In genomic region chr7:5773661-5774086, GRCh38 we compare ENCODE assay signal across 8 cellular contexts. TPM values are rescaled to one million over a fixed set of nuclear protein-coding genes. Genes with fewer than 3 reads are reported as not detected.
DNase-seq lines count a peak whose midpoint lies in the region; ATAC-seq and TF ChIP-seq lines count a peak whose summit lies in the region.

No MANE protein-coding gene starts in this region.

- H3K4me1 ChIP-seq in thoracic aorta (ENCODE audit: control insufficient read depth in 1 of 2, low read depth in 2 of 2): peaks cover 12 to 52% of the 10 kb centered on the region in 2 donors

- ATAC-seq in thoracic aorta (ENCODE audit: insufficient number of reproducible peaks, low FRiP score, low read depth): peak; percentile 53
- no peak for ATAC-seq in GM21786 (IDR thresholded peaks at IDR 0.05; ENCODE audit: unreplicated experiment)
- no peak for ATAC-seq in HG03432 (IDR thresholded peaks at IDR 0.05; ENCODE audit: unreplicated experiment)

- H3K27me3 ChIP-seq in thoracic aorta (replicated peaks; ENCODE audit: insufficient read depth): no peaks in the 10 kb centered on the region

- H3K4me1 Mint-ChIP-seq in activated CD4-positive, alpha-beta memory T cell treated with anti-CD3 and anti-CD28 coated beads for 36 hours (ENCODE audit: low read depth): peaks cover 60% of the 10 kb centered on the region

- H3K27me3 Mint-ChIP-seq in activated CD4-positive, alpha-beta memory T cell treated with anti-CD3 and anti-CD28 coated beads for 36 hours: no peaks in the 10 kb centered on the region

- H3K9me3 ChIP-seq in thoracic aorta: no peaks in the 10 kb centered on the region

- H3K36me3 Mint-ChIP-seq in activated CD4-positive, alpha-beta memory T cell treated with anti-CD3 and anti-CD28 coated beads for 36 hours: peaks cover 9% of the 10 kb centered on the region

- H3K9me3 Mint-ChIP-seq in activated CD4-positive, alpha-beta memory T cell treated with anti-CD3 and anti-CD28 coated beads for 36 hours: no peaks in the 10 kb centered on the region

- peak overlapping the region; percentile 69 for H3K27ac Mint-ChIP-seq in activated CD4-positive, alpha-beta memory T cell treated with anti-CD3 and anti-CD28 coated beads for 36 hours

- intact Hi-C loops in activated CD4-positive, alpha-beta memory T cell treated with anti-CD3 and anti-CD28 coated beads for 36 hours (cut with micrococcal nuclease): no loop called here
- intact Hi-C loops in posterior cingulate gyrus (cut with DNase I): no loop called here

- no peak for TF ChIP-seq CTCF in thoracic aorta (IDR thresholded peaks at IDR 0.05)

- H3K4me3 ChIP-seq in thoracic aorta: no peak overlapping the region

- no peak overlapping the region for H3K4me3 Mint-ChIP-seq in activated CD4-positive, alpha-beta memory T cell treated with anti-CD3 and anti-CD28 coated beads for 36 hours

- CTCF ChIA-PET in activated CD4-positive, alpha-beta memory T cell treated with anti-CD3 and anti-CD28 coated beads for 36 hours (lab: Charles Lee): interaction anchor here (0.6 to 1.5 kb wide), 2 partner anchors 7 to 53 kb away, joined by 3 to 5 read pairs; partner anchors contain the start of gene RNF216

- no peaks in the 10 kb centered on the region for H3K36me3 ChIP-seq in thoracic aorta

- POLR2A ChIA-PET in activated CD4-positive, alpha-beta memory T cell treated with anti-CD3 and anti-CD28 coated beads for 36 hours (lab: Charles Lee): interaction anchor here (1.2 kb wide), 1 partner anchor 49 kb away, joined by 3 read pairs; no protein-coding TSS in a partner anchor

- peak; percentile 36 for DNase-seq in activated naive CD4-positive, alpha-beta T cell treated with Interleukin-2 at 50 U/mL for 16 hours
- no peak for DNase-seq in activated naive CD4-positive, alpha-beta T cell (lab: John Stamatoyannopoulos, UW)
- DNase-seq in activated CD4-positive, alpha-beta memory T cell treated with anti-CD3 and anti-CD28 coated beads for 36 hours: peak; percentile 76
- DNase-seq in glomerular endothelial cell (ENCODE audit: extremely low read depth, low read depth, low spot score) (peak; percentile 80), thoracic aorta (ENCODE audit: low spot score) (peak; percentile 21), posterior cingulate gyrus (no peak)

- H3K27ac ChIP-seq in thoracic aorta: peak overlapping the region; percentile 8 to 70

RNA-seq across cellular contexts. Expression of gene RNF216, which starts 7.8 kb away (rescaled TPM):
- 10 to 100 TPM; 27.8 to 31.7 TPM for total RNA-seq in activated CD4-positive, alpha-beta memory T cell treated with anti-CD3 and anti-CD28 coated beads for 36 hours
- total RNA-seq in glomerular endothelial cell (38.6 and 49.8 TPM in 2 replicates), thoracic aorta (10 to 100 TPM; 50.0 to 58.3 TPM)

Comparison
In these comparisons a context has a peak if more than half of its experiments do, and no peak if none do; other contexts are left out.
1. DNase-seq: peak in activated naive CD4-positive, alpha-beta T cell treated with Interleukin-2 at 50 U/mL for 16 hours (single experiment), activated CD4-positive, alpha-beta memory T cell treated with anti-CD3 and anti-CD28 coated beads for 36 hours (single experiment), glomerular endothelial cell (single experiment) and thoracic aorta (single experiment); none in activated naive CD4-positive, alpha-beta T cell (0 of 4) and posterior cingulate gyrus (0 of 10).